8 cellular contexts compared by ENCODE assay signal in genomic region chr11:7657306-7658025, GRCh38. TPM values are rescaled to one million over a fixed set of nuclear protein-coding genes. Genes with fewer than 3 reads are reported as not detected.
A peak's percentile ranks its signal among the peaks of the same experiment; 100 is the strongest.
DNase-seq lines count a peak whose midpoint lies in the region; ATAC-seq and TF ChIP-seq lines count a peak whose summit lies in the region.

No MANE protein-coding gene starts in this region.

- no peaks in the 10 kb centered on the region for H3K9me3 ChIP-seq in parathyroid adenoma (ENCODE audit: control insufficient read depth, low read length)

- TF ChIP-seq CTCF in LNCAP (IDR thresholded peaks at IDR 0.05), result peak; percentile 65
- TF ChIP-seq CTCF in activated B cell treated with CpG ODN at 0.5 μM for 24 hours (IDR thresholded peaks at IDR 0.05), result no peak
- TF ChIP-seq CTCF in parathyroid adenoma (IDR thresholded peaks at IDR 0.05), result peak; percentile 41

- intact Hi-C loops in activated B cell treated with CpG ODN at 0.5 μM for 24 hours (cut with micrococcal nuclease), result loop anchor here (2.0 kb wide), 1 partner anchor 305 kb away; no protein-coding TSS in a partner anchor

- H2AFZ ChIP-seq in parathyroid adenoma, result no peak overlapping the region

- peaks cover 12% of the 10 kb centered on the region for H3K4me1 ChIP-seq in parathyroid adenoma

- H3K4me3 Mint-ChIP-seq in activated B cell treated with CpG ODN at 0.5 μM for 24 hours, result no peak overlapping the region
- H3K4me3 Mint-ChIP-seq in T-helper 2 cell treated with Interferon-gamma antibody and Interleukin-4, amounts not matched to agents 5 μg/mL and 100 μg/mL, for 36 hours, result no peak overlapping the region

- POLR2A ChIA-PET in activated B cell treated with CpG ODN at 0.5 μM for 24 hours (lab: Charles Lee), result interaction anchor here (0.5 to 0.6 kb wide), 2 partner anchors 543 to 920 kb away, joined by 3 read pairs; no protein-coding TSS in a partner anchor

- ATAC-seq in activated B cell treated with CpG ODN at 0.5 μM for 24 hours (ENCODE audit: low read depth) (peak; percentile 47), HG03196 (IDR thresholded peaks at IDR 0.05; ENCODE audit: unreplicated experiment) (no peak)

- peaks cover 56% of the 10 kb centered on the region for H3K36me3 Mint-ChIP-seq in activated B cell treated with CpG ODN at 0.5 μM for 24 hours (ENCODE audit: low read depth)
- no peaks in the 10 kb centered on the region for H3K36me3 Mint-ChIP-seq in T-helper 2 cell treated with Interferon-gamma antibody and Interleukin-4, amounts not matched to agents 5 μg/mL and 100 μg/mL, for 36 hours (ENCODE audit: low read depth)

- CTCF ChIA-PET in activated B cell treated with CpG ODN at 0.5 μM for 24 hours (lab: Charles Lee), result interaction anchor here (0.7 to 1.8 kb wide), 13 partner anchors 8 to 559 kb away, joined by 3 to 18 read pairs (median 4); no protein-coding TSS in a partner anchor

- H3K27ac ChIP-seq in parathyroid adenoma, result peak overlapping the region; percentile 88

- H3K9me3 Mint-ChIP-seq in activated B cell treated with CpG ODN at 0.5 μM for 24 hours, result peaks cover 1% of the 10 kb centered on the region
- no peaks in the 10 kb centered on the region for H3K9me3 Mint-ChIP-seq in T-helper 2 cell treated with Interferon-gamma antibody and Interleukin-4, amounts not matched to agents 5 μg/mL and 100 μg/mL, for 36 hours

- no peaks in the 10 kb centered on the region for H3K27me3 ChIP-seq in parathyroid adenoma (ENCODE audit: control insufficient read depth, insufficient read depth, low read length)

- DNase-seq in NCI-H510A treated with DMSO at 0.1 percent for 48 hours (lab: John Stamatoyannopoulos, UW) (peak; percentile 4), NCI-H510A (lab: John Stamatoyannopoulos, UW) (no peak), activated B cell treated with CpG ODN at 0.5 μM for 24 hours (no peak), glomerular visceral epithelial cell (ENCODE audit: extremely low spot score) (peak; percentile 5)
- DNase-seq in T-helper 2 cell treated with Interferon-gamma antibody and Interleukin-4, amounts not matched to agents 5 μg/mL and 100 μg/mL, for 36 hours (ENCODE audit: low spot score), result no peak

- no peaks in the 10 kb centered on the region for H3K79me2 ChIP-seq in parathyroid adenoma

- H3K4me1 Mint-ChIP-seq in activated B cell treated with CpG ODN at 0.5 μM for 24 hours, result no peaks in the 10 kb centered on the region
- H3K4me1 Mint-ChIP-seq in T-helper 2 cell treated with Interferon-gamma antibody and Interleukin-4, amounts not matched to agents 5 μg/mL and 100 μg/mL, for 36 hours (ENCODE audit: low read depth), result no peaks in the 10 kb centered on the region

- no peaks in the 10 kb centered on the region for H3K27me3 Mint-ChIP-seq in activated B cell treated with CpG ODN at 0.5 μM for 24 hours
- no peaks in the 10 kb centered on the region for H3K27me3 Mint-ChIP-seq in T-helper 2 cell treated with Interferon-gamma antibody and Interleukin-4, amounts not matched to agents 5 μg/mL and 100 μg/mL, for 36 hours (ENCODE audit: low read depth)

- no peak overlapping the region for H3K4me2 ChIP-seq in parathyroid adenoma (ENCODE audit: low read length)

- H3K4me3 ChIP-seq in parathyroid adenoma (ENCODE audit: low read depth, low read length), result no peak overlapping the region

- H3K27ac Mint-ChIP-seq in activated B cell treated with CpG ODN at 0.5 μM for 24 hours, result no peak overlapping the region
- no peak overlapping the region for H3K27ac Mint-ChIP-seq in T-helper 2 cell treated with Interferon-gamma antibody and Interleukin-4, amounts not matched to agents 5 μg/mL and 100 μg/mL, for 36 hours

- H3K9ac ChIP-seq in parathyroid adenoma, result no peak overlapping the region

- no peaks in the 10 kb centered on the region for H3K36me3 ChIP-seq in parathyroid adenoma (ENCODE audit: control insufficient read depth, insufficient read depth, low read length)

RNA-seq across cellular contexts. Expression of gene CYB5R2, which starts 15.8 kb away (rescaled TPM):
- 22.3 and 25.9 TPM in 2 replicates for total RNA-seq in activated B cell treated with CpG ODN at 0.5 μM for 24 hours

RNA-seq across cellular contexts. Expression of gene OVCH2, which starts 48.8 kb away (rescaled TPM):
- not detected in 2 replicates for total RNA-seq in activated B cell treated with CpG ODN at 0.5 μM for 24 hours

Comparison
In these comparisons a context has a peak if more than half of its experiments do, and no peak if none do; other contexts are left out.
1. DNase-seq: peak in NCI-H510A treated with DMSO at 0.1 percent for 48 hours (single experiment) and glomerular visceral epithelial cell (single experiment); none in NCI-H510A (single experiment), activated B cell treated with CpG ODN at 0.5 μM for 24 hours (single experiment) and T-helper 2 cell treated with Interferon-gamma antibody and Interleukin-4, amounts not matched to agents 5 μg/mL and 100 μg/mL, for 36 hours (single experiment).